Comparison of ENCODE assay signal across 9 cellular contexts in the genomic region with DNA sequence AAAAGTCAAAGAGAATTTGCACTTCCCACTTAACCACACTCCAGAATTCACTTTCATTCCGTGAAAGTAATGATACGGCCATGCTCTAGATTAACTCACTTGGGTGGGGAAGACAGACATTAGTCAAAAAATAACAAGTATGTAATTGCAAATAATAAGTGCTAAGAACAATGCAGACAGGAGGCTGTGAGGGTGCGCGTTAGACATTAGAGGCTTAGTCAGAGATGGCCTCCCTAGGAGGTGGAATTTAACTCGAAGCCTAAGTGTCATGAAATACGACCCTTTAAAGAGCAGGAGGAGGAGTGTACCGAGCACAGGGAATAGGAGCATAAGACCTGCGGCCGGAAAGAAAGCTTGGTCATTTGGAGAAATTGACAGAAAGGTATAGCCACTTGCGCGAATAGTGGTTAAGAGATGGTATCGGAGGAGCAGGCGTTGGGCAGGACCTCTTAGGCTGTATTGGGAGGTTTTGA. TPM values are rescaled to one million over a fixed set of nuclear protein-coding genes. Genes with fewer than 3 reads are reported as not detected.
A peak's percentile ranks its signal among the peaks of the same experiment; 100 is the strongest.
DNase-seq lines count a peak whose midpoint lies in the region; ATAC-seq and TF ChIP-seq lines count a peak whose summit lies in the region.
"Had no signal": no experiment of that assay in that cellular context is flagged by ENCODE, and none has a peak within 500 bp of the region (broad histone marks: within the 10 kb centered on the region; RNA-seq: fewer than 3 reads in every experiment).

No MANE protein-coding gene starts in this region.

- no peaks in the 10 kb centered on the region for H3F3A ChIP-seq in Loucy (ENCODE audit: low read depth)

- peaks cover 32% of the 10 kb centered on the region for H3K36me3 ChIP-seq in Loucy (ENCODE audit: insufficient read depth, low read length)
- peaks cover 38% of the 10 kb centered on the region for H3K36me3 ChIP-seq in iPS-20b (ENCODE audit: insufficient read depth, low read depth, low read length)

- no peaks in the 10 kb centered on the region for H3K9me3 Mint-ChIP-seq in activated T-cell treated with anti-CD3 and anti-CD28 coated beads, Interleukin-2, amount 50 U/mL, for 72 hours
- H3K9me3 Mint-ChIP-seq in stimulated activated naive B cell treated with anti-CD40 and anti-IgM and Interleukin-4, amounts not matched to agents 10 μg/mL and 1 μg/mL and 100 μg/mL, for 72 hours, result no peaks in the 10 kb centered on the region
- H3K9me3 Mint-ChIP-seq: IgD-negative memory B cell had no signal

- H3K4me1 Mint-ChIP-seq in activated T-cell treated with anti-CD3 and anti-CD28 coated beads, Interleukin-2, amount 50 U/mL, for 72 hours (ENCODE audit: low read depth), result peaks cover 16% of the 10 kb centered on the region
- peaks cover 5 to 12% of the 10 kb centered on the region in 2 donors for H3K4me1 Mint-ChIP-seq in stimulated activated naive B cell treated with anti-CD40 and anti-IgM and Interleukin-4, amounts not matched to agents 10 μg/mL and 1 μg/mL and 100 μg/mL, for 72 hours

- peak overlapping the region; percentile 78 for H3K9ac ChIP-seq in Loucy (ENCODE audit: low read depth, low read length, poor library complexity, severe bottlenecking)
- peak overlapping the region; percentile 97 for H3K9ac ChIP-seq in iPS-20b (ENCODE audit: low read depth, low read length)

- H4K20me1 ChIP-seq in Loucy (ENCODE audit: insufficient read depth, low read length, poor library complexity, severe bottlenecking), result peaks cover 40% of the 10 kb centered on the region

- H3K9me2 ChIP-seq in Loucy (replicated peaks; ENCODE audit: low read depth, low read length), result no peaks in the 10 kb centered on the region

- H3K27ac ChIP-seq in iPS-20b (ENCODE audit: low read length), result peak overlapping the region; percentile 16

- H3K4me2 ChIP-seq in Loucy (ENCODE audit: low read depth, low read length, poor library complexity, severe bottlenecking), result peak overlapping the region; percentile 89

- TF ChIP-seq CTCF in Loucy (conservative IDR thresholded peaks at IDR 0.05; ENCODE audit: low read length), result no peak

- no peaks in the 10 kb centered on the region for H3K27me3 Mint-ChIP-seq in activated T-cell treated with anti-CD3 and anti-CD28 coated beads, Interleukin-2, amount 50 U/mL, for 72 hours (ENCODE audit: low read depth)
- H3K27me3 Mint-ChIP-seq in stimulated activated naive B cell treated with anti-CD40 and anti-IgM and Interleukin-4, amounts not matched to agents 10 μg/mL and 1 μg/mL and 100 μg/mL, for 72 hours, result peaks cover 4 to 11% of the 10 kb centered on the region in 2 donors

- ATAC-seq in GM18511 (IDR thresholded peaks at IDR 0.05; ENCODE audit: unreplicated experiment) (peak; percentile 15), HG03135 (IDR thresholded peaks at IDR 0.05; ENCODE audit: unreplicated experiment) (no peak)
- peak; percentile 33 to 45 for ATAC-seq in activated T-cell treated with anti-CD3 and anti-CD28 coated beads, Interleukin-2, amount 50 U/mL, for 72 hours (replicated peaks in 1 of 2)
- peak; percentile 32 to 40 for ATAC-seq in stimulated activated naive B cell treated with anti-CD40 and anti-IgM and Interleukin-4, amounts not matched to agents 10 μg/mL and 1 μg/mL and 100 μg/mL, for 72 hours (replicated peaks)

- H3K36me3 Mint-ChIP-seq in activated T-cell treated with anti-CD3 and anti-CD28 coated beads, Interleukin-2, amount 50 U/mL, for 72 hours (ENCODE audit: insufficient read depth in 2 of 2), result peaks cover 9 to 26% of the 10 kb centered on the region in 2 donors
- H3K36me3 Mint-ChIP-seq in stimulated activated naive B cell treated with anti-CD40 and anti-IgM and Interleukin-4, amounts not matched to agents 10 μg/mL and 1 μg/mL and 100 μg/mL, for 72 hours, result peaks cover 16 to 29% of the 10 kb centered on the region in 2 donors

- H3K9me3 ChIP-seq in Loucy (ENCODE audit: insufficient read depth, low read depth, low read length) (peaks cover 13% of the 10 kb centered on the region), iPS-20b (ENCODE audit: insufficient read depth, low read depth, low read length) (0 out of 2 replicates have a peak, but pooled peaks cover 3% of the 10 kb centered on the region)

- H3K4me1 ChIP-seq in Loucy (ENCODE audit: insufficient read depth, low read length, poor library complexity, severe bottlenecking), result peaks cover 24% of the 10 kb centered on the region
- H3K4me1 ChIP-seq in iPS-20b (ENCODE audit: insufficient read depth, low read length), result peaks cover 7% of the 10 kb centered on the region; the same call in 1 of the 2 replicates

- peak; percentile 12 for DNase-seq in AG08396 (ENCODE audit: low spot score)
- peak; percentile 26 to 27 for DNase-seq in activated T-cell treated with anti-CD3 and anti-CD28 coated beads, Interleukin-2, amount 50 U/mL, for 72 hours
- peak; percentile 11 for DNase-seq in stimulated activated naive B cell treated with anti-CD40 and anti-IgM and Interleukin-4, amounts not matched to agents 10 μg/mL and 1 μg/mL and 100 μg/mL, for 72 hours
- DNase-seq in mucosa of gallbladder (ENCODE audit: low spot score), result no peak

- H3K4me3 ChIP-seq in Loucy (ENCODE audit: low read length, poor library complexity, severe bottlenecking), result peak overlapping the region; percentile 86
- H3K4me3 ChIP-seq in iPS-20b (ENCODE audit: low read length), result peak overlapping the region; percentile 89

- H3K4me3 Mint-ChIP-seq in activated T-cell treated with anti-CD3 and anti-CD28 coated beads, Interleukin-2, amount 50 U/mL, for 72 hours, result no peak overlapping the region
- no peak overlapping the region for H3K4me3 Mint-ChIP-seq in stimulated activated naive B cell treated with anti-CD40 and anti-IgM and Interleukin-4, amounts not matched to agents 10 μg/mL and 1 μg/mL and 100 μg/mL, for 72 hours
- H3K4me3 Mint-ChIP-seq: IgD-negative memory B cell had no signal

- no peaks in the 10 kb centered on the region for H3K27me3 ChIP-seq in Loucy (ENCODE audit: insufficient read depth, low read length, poor library complexity, severe bottlenecking)
- no peaks in the 10 kb centered on the region for H3K27me3 ChIP-seq in iPS-20b (ENCODE audit: insufficient read depth, low read length)

- H3K27ac Mint-ChIP-seq in activated T-cell treated with anti-CD3 and anti-CD28 coated beads, Interleukin-2, amount 50 U/mL, for 72 hours, result no peak overlapping the region
- no peak overlapping the region for H3K27ac Mint-ChIP-seq in stimulated activated naive B cell treated with anti-CD40 and anti-IgM and Interleukin-4, amounts not matched to agents 10 μg/mL and 1 μg/mL and 100 μg/mL, for 72 hours
- H3K27ac Mint-ChIP-seq: IgD-negative memory B cell had no signal

- peak overlapping the region; percentile 70; the same call in 1 of the 2 replicates for H2AFZ ChIP-seq in Loucy (ENCODE audit: low read length)

- peaks cover 56% of the 10 kb centered on the region for H3K79me2 ChIP-seq in Loucy (ENCODE audit: insufficient read depth, low read length)

RNA-seq across cellular contexts. Expression of gene SNRPF, which starts 0.6 kb away (rescaled TPM):
- 10 to 100 TPM; 36.3 to 36.6 TPM for total RNA-seq in activated T-cell treated with anti-CD3 and anti-CD28 coated beads, Interleukin-2, amount 50 U/mL, for 72 hours
- 10.9 TPM for total RNA-seq in mucosa of gallbladder
